Comparison of ENCODE assay signal across 28 cellular contexts in genomic region chr5:169158764-169159163, GRCh38.
"Had no signal": no experiment of that assay in that cellular context is flagged by ENCODE, and none has a peak within 500 bp of the region (broad histone marks: within the 10 kb centered on the region; RNA-seq: fewer than 3 reads in every experiment).

No MANE protein-coding gene starts in this region.

- H3K27ac ChIP-seq: colonic mucosa, coronary artery, dorsolateral prefrontal cortex, epithelial cell of prostate, esophagus muscularis mucosa, esophagus squamous epithelium, foreskin keratinocyte, gastrocnemius medialis, gastroesophageal sphincter, heart left ventricle, heart right ventricle, hepatocyte had no signal

- H3K4me2 ChIP-seq: hepatocyte had no signal

- H2AFZ ChIP-seq: hepatocyte had no signal

- H3K4me1 ChIP-seq: colonic mucosa had no signal

- ATAC-seq: effector memory CD8-positive, alpha-beta T cell; esophagus mucosa; foreskin keratinocyte; gastrocnemius medialis; gastroesophageal sphincter; heart left ventricle; heart right ventricle had no signal

- DNase-seq: colonic mucosa; cortex of kidney; dermis blood vessel endothelial cell; dorsolateral prefrontal cortex; effector CD4-positive, alpha-beta T cell; effector CD8-positive, alpha-beta T cell; effector memory CD4-positive, alpha-beta T cell; effector memory CD8-positive, alpha-beta T cell; endodermal cell; erythroblast; esophagus squamous epithelium; foreskin fibroblast; foreskin keratinocyte; foreskin melanocyte; gastrocnemius medialis; glutamatergic neuron; head of caudate nucleus; heart left ventricle; heart right ventricle had no signal

- H3K36me3 ChIP-seq: colonic mucosa, esophagus muscularis mucosa, esophagus squamous epithelium, gastrocnemius medialis, gastroesophageal sphincter, heart left ventricle, heart right ventricle had no signal

- H3K27me3 Mint-ChIP-seq: dendritic cell treated with granulocyte-macrophage colony-stimulating factor and Interleukin-4, amounts not matched to agents 40 ng/mL and 50 ng/mL, for 4 days had no signal

- H3K9me3 ChIP-seq: colonic mucosa had no signal

- FAIRE-seq: endothelial cell of umbilical vein, frontal cortex had no signal

- H3K4me3 ChIP-seq: colonic mucosa, coronary artery, dorsolateral prefrontal cortex, esophagus muscularis mucosa, esophagus squamous epithelium, gastrocnemius medialis, gastroesophageal sphincter, heart left ventricle, heart right ventricle, hepatocyte had no signal

- H3K4me3 Mint-ChIP-seq: dendritic cell treated with granulocyte-macrophage colony-stimulating factor and Interleukin-4, amounts not matched to agents 40 ng/mL and 50 ng/mL, for 4 days; effector memory CD8-positive, alpha-beta T cell; endodermal cell had no signal

- H3K27me3 ChIP-seq: colonic mucosa, esophagus muscularis mucosa, esophagus squamous epithelium, foreskin keratinocyte, gastrocnemius medialis, gastroesophageal sphincter, heart left ventricle, heart right ventricle, hepatocyte had no signal

- H3K27ac Mint-ChIP-seq: dendritic cell treated with granulocyte-macrophage colony-stimulating factor and Interleukin-4, amounts not matched to agents 40 ng/mL and 50 ng/mL, for 4 days; effector memory CD8-positive, alpha-beta T cell; endodermal cell had no signal
